ENCODE assay signal across 8 cellular contexts in the genomic region with DNA sequence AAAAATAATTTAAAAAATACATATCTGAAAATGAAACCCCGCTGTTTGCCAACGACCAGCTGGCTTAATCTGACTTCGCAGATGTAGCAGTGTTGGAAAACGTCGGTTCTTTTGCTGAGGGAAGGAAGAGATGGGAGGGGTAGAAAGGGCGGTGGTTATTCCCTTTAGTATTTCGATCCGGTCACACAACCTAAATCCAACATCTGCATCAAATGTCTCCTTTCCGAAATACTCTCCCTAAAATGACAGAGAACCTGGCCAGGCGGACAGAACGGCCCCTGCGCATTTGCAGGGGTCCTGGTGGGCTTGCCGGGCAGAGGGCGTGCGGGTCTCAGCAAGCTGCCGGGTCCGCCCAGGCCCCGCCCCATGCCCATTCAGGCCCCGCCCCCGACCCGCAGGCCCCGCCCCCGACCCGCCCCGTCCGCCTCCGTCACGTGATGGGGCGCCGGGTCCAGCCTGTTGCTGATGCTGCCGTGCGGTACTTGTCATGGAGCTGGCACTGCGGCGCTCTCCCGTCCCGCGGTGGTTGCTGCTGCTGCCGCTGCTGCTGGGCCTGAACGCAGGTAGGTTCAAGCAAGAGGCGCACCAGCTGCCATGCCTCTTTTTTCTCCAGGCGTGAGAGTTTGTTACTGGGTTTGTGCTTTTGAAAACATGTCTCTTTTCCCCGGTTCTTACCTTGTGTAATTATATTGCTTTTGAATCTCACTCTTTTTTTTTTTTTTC. TPM values are rescaled to one million over a fixed set of nuclear protein-coding genes. Genes with fewer than 3 reads are reported as not detected.
DNase-seq lines count a peak whose midpoint lies in the region; ATAC-seq and TF ChIP-seq lines count a peak whose summit lies in the region.

A gene with protein sequence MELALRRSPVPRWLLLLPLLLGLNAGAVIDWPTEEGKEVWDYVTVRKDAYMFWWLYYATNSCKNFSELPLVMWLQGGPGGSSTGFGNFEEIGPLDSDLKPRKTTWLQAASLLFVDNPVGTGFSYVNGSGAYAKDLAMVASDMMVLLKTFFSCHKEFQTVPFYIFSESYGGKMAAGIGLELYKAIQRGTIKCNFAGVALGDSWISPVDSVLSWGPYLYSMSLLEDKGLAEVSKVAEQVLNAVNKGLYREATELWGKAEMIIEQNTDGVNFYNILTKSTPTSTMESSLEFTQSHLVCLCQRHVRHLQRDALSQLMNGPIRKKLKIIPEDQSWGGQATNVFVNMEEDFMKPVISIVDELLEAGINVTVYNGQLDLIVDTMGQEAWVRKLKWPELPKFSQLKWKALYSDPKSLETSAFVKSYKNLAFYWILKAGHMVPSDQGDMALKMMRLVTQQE (plus strand): TSS at position 459 of the 723 bp plus-strand sequence. CDS start 29 bp downstream, at position 488.

- peaks cover 24% of the 10 kb centered on the region for H3K4me1 Mint-ChIP-seq in activated CD8-positive, alpha-beta T cell treated with anti-CD3 and anti-CD28 coated beads, Interleukin-2, amount 10 ng/mL, durations not matched to agents 7 days and 5 days (ENCODE audit: low read depth)

- no peaks in the 10 kb centered on the region for H3K9me3 ChIP-seq in BE2C

- no peaks in the 10 kb centered on the region for H3K36me3 ChIP-seq in BE2C

- peak within 1 kb of the TSS; percentile 89 for H3K27ac Mint-ChIP-seq in activated CD8-positive, alpha-beta T cell treated with anti-CD3 and anti-CD28 coated beads, Interleukin-2, amount 10 ng/mL, durations not matched to agents 7 days and 5 days

- H3K4me1 ChIP-seq in BE2C = no peaks in the 10 kb centered on the region

- H3K4me3 ChIP-seq in BE2C (ENCODE audit: low read depth, low read length) = peak within 1 kb of the TSS; percentile 79

- CTCF ChIA-PET in activated CD8-positive, alpha-beta T cell treated with anti-CD3 and anti-CD28 coated beads, Interleukin-2, amount 10 ng/mL, durations not matched to agents 7 days and 5 days (lab: Charles Lee) = interaction anchor here (0.9 to 3.1 kb wide), 3 partner anchors 16 to 158 kb away, joined by 3 to 15 read pairs (median 3); a partner anchor contains a TSS

- DNase-seq in BE2C (peak; percentile 91), NCI-H774 (lab: John Stamatoyannopoulos, UW) (peak; percentile 79), medulla oblongata (ENCODE audit: extremely low spot score) (peak; percentile 86)
- DNase-seq in activated CD8-positive, alpha-beta T cell treated with anti-CD3 and anti-CD28 coated beads, Interleukin-2, amount 10 ng/mL, durations not matched to agents 7 days and 5 days = peak; percentile 83
- DNase-seq in effector CD8-positive, alpha-beta T cell (lab: John Stamatoyannopoulos, UW) = peak; percentile 82
- DNase-seq in stimulated activated CD4-positive, alpha-beta T cell treated with anti-CD3 and anti-CD28 coated beads, TNF-alpha, amount 100 ng/mL, for 48 hours (ENCODE audit: low read depth in 3 of 3) = peak; percentile 71 to 73 (median 73)

- ATAC-seq in GM19324 (IDR thresholded peaks at IDR 0.05; ENCODE audit: low FRiP score, unreplicated experiment) (peak; percentile 71), HG03521 (IDR thresholded peaks at IDR 0.05; ENCODE audit: unreplicated experiment) (peak; percentile 72)
- peak; percentile 96 for ATAC-seq in activated CD8-positive, alpha-beta T cell treated with anti-CD3 and anti-CD28 coated beads, Interleukin-2, amount 10 ng/mL, durations not matched to agents 7 days and 5 days

- TF ChIP-seq CTCF in BE2C (IDR thresholded peaks at IDR 0.05; ENCODE audit: low read depth, low read length) = no peak

- H3K36me3 Mint-ChIP-seq in activated CD8-positive, alpha-beta T cell treated with anti-CD3 and anti-CD28 coated beads, Interleukin-2, amount 10 ng/mL, durations not matched to agents 7 days and 5 days (ENCODE audit: low read depth) = no peaks in the 10 kb centered on the region

- no peaks in the 10 kb centered on the region for H3K27me3 ChIP-seq in BE2C

- POLR2A ChIA-PET in activated CD8-positive, alpha-beta T cell treated with anti-CD3 and anti-CD28 coated beads, Interleukin-2, amount 10 ng/mL, durations not matched to agents 7 days and 5 days (lab: Charles Lee) = interaction anchor here (0.7 to 1.3 kb wide), 3 partner anchors 17 to 64 kb away, joined by 3 read pairs; a partner anchor contains a TSS

- H3K27me3 Mint-ChIP-seq in activated CD8-positive, alpha-beta T cell treated with anti-CD3 and anti-CD28 coated beads, Interleukin-2, amount 10 ng/mL, durations not matched to agents 7 days and 5 days (ENCODE audit: low read depth) = peaks cover 23% of the 10 kb centered on the region

- H3K4me3 Mint-ChIP-seq in activated CD8-positive, alpha-beta T cell treated with anti-CD3 and anti-CD28 coated beads, Interleukin-2, amount 10 ng/mL, durations not matched to agents 7 days and 5 days = peak within 1 kb of the TSS; percentile 89

- no peaks in the 10 kb centered on the region for H3K9me3 Mint-ChIP-seq in activated CD8-positive, alpha-beta T cell treated with anti-CD3 and anti-CD28 coated beads, Interleukin-2, amount 10 ng/mL, durations not matched to agents 7 days and 5 days (ENCODE audit: insufficient read depth)

RNA-seq across cellular contexts. Expression of the gene that starts here (rescaled TPM):
- polyA plus RNA-seq in BE2C (2012; ENCODE audit: insufficient read depth, insufficient read length, low read depth) = 36.9 TPM
- 10 to 100 TPM; 13.4 to 13.7 TPM for total RNA-seq in activated CD8-positive, alpha-beta T cell treated with anti-CD3 and anti-CD28 coated beads, Interleukin-2, amount 10 ng/mL, durations not matched to agents 7 days and 5 days

Comparison
In these comparisons a context has a peak if more than half of its experiments do, and no peak if none do; other contexts are left out.
1. Peak in every context shown above with its lines: DNase-seq, ATAC-seq and H3K4me3 ChIP-seq.